In genomic region chr2:86138736-86139625, GRCh38 we compare ENCODE assay signal across 19 cellular contexts. TPM values are rescaled to one million over a fixed set of nuclear protein-coding genes. Genes with fewer than 3 reads are reported as not detected.
DNase-seq lines count a peak whose midpoint lies in the region; ATAC-seq, FAIRE-seq and TF ChIP-seq lines count a peak whose summit lies in the region.
"Had no signal": no experiment of that assay in that cellular context is flagged by ENCODE, and none has a peak within 500 bp of the region (broad histone marks: within the 10 kb centered on the region; RNA-seq: fewer than 3 reads in every experiment).

No MANE protein-coding gene starts in this region.

- peak; percentile 47 to 73 for ATAC-seq in activated T-cell treated with anti-CD3 and anti-CD28 coated beads, Interleukin-2, amount 50 U/mL, for 72 hours (replicated peaks in 1 of 2)
- peak; percentile 54 to 75 for ATAC-seq in activated naive CD4-positive, alpha-beta T cell treated with anti-CD3 and anti-CD28 coated beads, Interleukin-2, amount 50 U/mL, for 72 hours
- ATAC-seq: left colon had no signal

- H3K79me2 ChIP-seq in hepatocyte = no peaks in the 10 kb centered on the region

- no peaks in the 10 kb centered on the region for H3K27me3 ChIP-seq in hepatocyte
- H3K27me3 ChIP-seq: testis had no signal

- no peak overlapping the region for H3K4me2 ChIP-seq in hepatocyte

- peak overlapping the region; percentile 90 for H3K27ac Mint-ChIP-seq in activated T-cell treated with anti-CD3 and anti-CD28 coated beads, Interleukin-2, amount 50 U/mL, for 72 hours
- peak overlapping the region; percentile 76 to 93 for H3K27ac Mint-ChIP-seq in activated naive CD4-positive, alpha-beta T cell treated with anti-CD3 and anti-CD28 coated beads, Interleukin-2, amount 50 U/mL, for 72 hours
- H3K27ac Mint-ChIP-seq: mesothelial cell of epicardium had no signal

- no peaks in the 10 kb centered on the region for H3K4me1 ChIP-seq in hepatocyte (ENCODE audit: insufficient read depth)
- H3K4me1 ChIP-seq: prostate gland had no signal

- no peaks in the 10 kb centered on the region for H3K9me3 Mint-ChIP-seq in activated T-cell treated with anti-CD3 and anti-CD28 coated beads, Interleukin-2, amount 50 U/mL, for 72 hours
- H3K9me3 Mint-ChIP-seq in activated naive CD4-positive, alpha-beta T cell treated with anti-CD3 and anti-CD28 coated beads, Interleukin-2, amount 50 U/mL, for 72 hours = no peaks in the 10 kb centered on the region
- H3K9me3 Mint-ChIP-seq: mesothelial cell of epicardium, neural crest cell had no signal

- FAIRE-seq in GM12891 (lab: Jason Lieb, UNC) = no peak

- H3K4me3 ChIP-seq in hepatocyte = no peak overlapping the region
- H3K4me3 ChIP-seq: prostate gland, SK-N-MC, testis had no signal

- H2AFZ ChIP-seq in hepatocyte = no peak overlapping the region

- no peaks in the 10 kb centered on the region for H3K27me3 Mint-ChIP-seq in activated T-cell treated with anti-CD3 and anti-CD28 coated beads, Interleukin-2, amount 50 U/mL, for 72 hours (ENCODE audit: low read depth)

- H4K20me1 ChIP-seq in hepatocyte (ENCODE audit: insufficient read depth, poor library complexity, severe bottlenecking) = no peaks in the 10 kb centered on the region

- H3K4me1 Mint-ChIP-seq in activated T-cell treated with anti-CD3 and anti-CD28 coated beads, Interleukin-2, amount 50 U/mL, for 72 hours (ENCODE audit: low read depth) = peaks cover 10% of the 10 kb centered on the region
- H3K4me1 Mint-ChIP-seq: mesothelial cell of epicardium had no signal

- no peaks in the 10 kb centered on the region for H3K9me3 ChIP-seq in hepatocyte (ENCODE audit: low read depth)
- H3K9me3 ChIP-seq: prostate gland, testis had no signal

- 92% methylated on average over 7 of the region's 7 CpGs for WGBS in hepatocyte (ENCODE audit: low lambda C conversion rate, missing lambda C conversion rate)

- no peaks in the 10 kb centered on the region for H3K9me2 ChIP-seq in hepatocyte (replicated peaks; ENCODE audit: insufficient read depth)

- peaks cover 14 to 53% of the 10 kb centered on the region in 2 donors for H3K36me3 Mint-ChIP-seq in activated T-cell treated with anti-CD3 and anti-CD28 coated beads, Interleukin-2, amount 50 U/mL, for 72 hours (ENCODE audit: insufficient read depth in 2 of 2)
- peaks cover 35 to 45% of the 10 kb centered on the region in 2 donors for H3K36me3 Mint-ChIP-seq in activated naive CD4-positive, alpha-beta T cell treated with anti-CD3 and anti-CD28 coated beads, Interleukin-2, amount 50 U/mL, for 72 hours

- no peak for TF ChIP-seq CTCF in hepatocyte (IDR thresholded peaks at IDR 0.05; ENCODE audit: poor library complexity)

- H3K27ac ChIP-seq in hepatocyte = no peak overlapping the region
- H3K27ac ChIP-seq: prostate gland, SK-N-MC, testis had no signal

- peaks cover 10% of the 10 kb centered on the region for H3K36me3 ChIP-seq in hepatocyte (replicated peaks; ENCODE audit: insufficient read depth, low read depth)

- H3K4me3 Mint-ChIP-seq in activated T-cell treated with anti-CD3 and anti-CD28 coated beads, Interleukin-2, amount 50 U/mL, for 72 hours = peak overlapping the region in 1 of 2 donors; percentile 68
- H3K4me3 Mint-ChIP-seq: mesothelial cell of epicardium had no signal

- DNase-seq in activated T-cell treated with anti-CD3 and anti-CD28 coated beads, Interleukin-2, amount 50 U/mL, for 72 hours = no peak
- DNase-seq in activated T-cell treated with anti-CD3 and anti-CD28 coated beads, Interleukin-2, amount 50 U/mL, for 1 hour = no peak
- DNase-seq in GM12891 (ENCODE audit: insufficient read length, low spot score) (no peak), NCI-H1694 (lab: John Stamatoyannopoulos, UW) (no peak), NCI-H128 (lab: John Stamatoyannopoulos, UW; ENCODE audit: unreplicated experiment) (no peak), hepatocyte (ENCODE audit: low spot score) (no peak)
- DNase-seq in activated naive CD4-positive, alpha-beta T cell treated with anti-CD3 and anti-CD28 coated beads, Interleukin-2, amount 50 U/mL, for 72 hours (ENCODE audit: low spot score in 2 of 2) = no peak
- DNase-seq in stimulated activated CD8-positive, alpha-beta memory T cell treated with anti-CD3 and anti-CD28 coated beads, Interleukin-4, amount 100 ng/mL, for 48 hours = peak; percentile 42
- DNase-seq: activated effector memory CD4-positive, alpha-beta T cell treated with anti-CD3 and anti-CD28 coated beads, Interleukin-2, amount 50 U/mL, for 16 hours; Karpas-422; left colon; NCI-H1092 treated with DMSO at 0.1 percent for 48 hours; NCI-H510A; T-helper 9 cell; testis had no signal

- no peak for TF ChIP-seq POLR2A in GM12891 (IDR thresholded peaks at IDR 0.05; ENCODE audit: low read depth, low read length)

TF ChIP-seq in GM12891, 5 proteins besides CTCF, POLR2A, EP300 and RAD21:
- TF ChIP-seq SPI1 (IDR thresholded peaks at IDR 0.05; ENCODE audit: low read depth, low read length) (no peak), POLR2AphosphoS5 (IDR thresholded peaks at IDR 0.05; ENCODE audit: low read depth, low read length) (peak; percentile 28; the same call in 1 of the 2 replicates)
TF ChIP-seq in GM12891: peak in this region for 1.

RNA-seq across cellular contexts. Expression of gene PTCD3, which starts 32.9 kb away (rescaled TPM):
- 100 to 1,000 TPM; 155 to 181 TPM for total RNA-seq in activated T-cell treated with anti-CD3 and anti-CD28 coated beads, Interleukin-2, amount 50 U/mL, for 72 hours
- 59.2 TPM for polyA plus RNA-seq in GM12891 (2012; ENCODE audit: low read depth, missing spikeins)
- 100 to 1,000 TPM; 193 to 230 TPM for total RNA-seq in activated naive CD4-positive, alpha-beta T cell treated with anti-CD3 and anti-CD28 coated beads, Interleukin-2, amount 50 U/mL, for 72 hours
- total RNA-seq in hepatocyte = 78.6 and 92.1 TPM in 2 replicates
- polyA plus RNA-seq in hepatocyte = 54.2 and 59.2 TPM in 2 replicates

RNA-seq across cellular contexts. Expression of gene POLR1A, which starts 33.3 kb away (rescaled TPM):
- 10 to 100 TPM; 23.5 to 28.0 TPM for total RNA-seq in activated T-cell treated with anti-CD3 and anti-CD28 coated beads, Interleukin-2, amount 50 U/mL, for 72 hours
- 10.2 TPM for polyA plus RNA-seq in GM12891 (2012; ENCODE audit: low read depth, missing spikeins)
- 10 to 100 TPM; 32.8 to 38.8 TPM for total RNA-seq in activated naive CD4-positive, alpha-beta T cell treated with anti-CD3 and anti-CD28 coated beads, Interleukin-2, amount 50 U/mL, for 72 hours
- 19.0 and 19.1 TPM in 2 replicates for total RNA-seq in hepatocyte
- polyA plus RNA-seq in hepatocyte = 6.3 and 7.8 TPM in 2 replicates

RNA-seq across cellular contexts. Expression of gene IMMT, which starts 56.3 kb away (rescaled TPM):
- 100 to 1,000 TPM; 125 to 138 TPM for total RNA-seq in activated T-cell treated with anti-CD3 and anti-CD28 coated beads, Interleukin-2, amount 50 U/mL, for 72 hours
- 77.0 TPM for polyA plus RNA-seq in GM12891 (2012; ENCODE audit: low read depth, missing spikeins)
- 100 to 1,000 TPM; 177 to 180 TPM for total RNA-seq in activated naive CD4-positive, alpha-beta T cell treated with anti-CD3 and anti-CD28 coated beads, Interleukin-2, amount 50 U/mL, for 72 hours
- total RNA-seq in hepatocyte = 60.1 and 63.2 TPM in 2 replicates
- 67.9 and 70.7 TPM in 2 replicates for polyA plus RNA-seq in hepatocyte
